17 cellular contexts compared by ENCODE assay signal in genomic region chr11:2686360-2687222, GRCh38. TPM values are rescaled to one million over a fixed set of nuclear protein-coding genes. Genes with fewer than 3 reads are reported as not detected.
DNase-seq lines count a peak whose midpoint lies in the region; ATAC-seq, FAIRE-seq and TF ChIP-seq lines count a peak whose summit lies in the region.
"Had no signal": no experiment of that assay in that cellular context is flagged by ENCODE, and none has a peak within 500 bp of the region (broad histone marks: within the 10 kb centered on the region; RNA-seq: fewer than 3 reads in every experiment).

No MANE protein-coding gene starts in this region.

- H3K9me3 Mint-ChIP-seq in CD14-positive monocyte (peaks cover 0 to 2% (median 0%) of the 10 kb centered on the region in 7 donors), H9 (no peaks in the 10 kb centered on the region)

- no peak overlapping the region for H3K4me3 Mint-ChIP-seq in CD14-positive monocyte
- no peak overlapping the region; a peak in 1 of 5 replicates for H3K4me3 Mint-ChIP-seq in H9

- H3K27me3 ChIP-seq in H9 (ENCODE audit: insufficient read depth, low read length) (no peaks in the 10 kb centered on the region), H1 (replicated peaks in 1 of 4; ENCODE audit: control insufficient read depth in 3 of 4, extremely low read depth in 1 of 4, insufficient read depth in 3 of 4, low read length in 3 of 4) (peaks cover 0 to 4% (median 0%) of the 10 kb centered on the region in 4 experiments; a peak in 2 of 7 replicates), ovary (no peaks in the 10 kb centered on the region)
- H3K27me3 ChIP-seq: MG63 had no signal

- H2BK20ac ChIP-seq in H9 (ENCODE audit: low read depth, low read length, poor library complexity, severe bottlenecking) (no peak overlapping the region), H1 (ENCODE audit: low read length) (no peak overlapping the region)

- TF ChIP-seq CTCF in CD14-positive monocyte (IDR thresholded peaks at IDR 0.05) (no peak), H9 (conservative IDR thresholded peaks at IDR 0.05) (no peak), H1 (IDR thresholded peaks at IDR 0.05; ENCODE audit: control extremely low read depth in 1 of 3, insufficient read depth in 1 of 3, low read depth in 1 of 3, low read length in 3 of 3) (no peak), ovary (IDR thresholded peaks at IDR 0.05) (no peak), OCI-LY7 (conservative IDR thresholded peaks at IDR 0.05; ENCODE audit: low read length) (no peak)

- no peaks in the 10 kb centered on the region; the same call in 1 of the 2 replicates for H3K79me2 ChIP-seq in H9 (ENCODE audit: insufficient read depth, low read length)
- peaks cover 0 to 62% of the 10 kb centered on the region in 2 experiments; a peak in 2 of 4 replicates for H3K79me2 ChIP-seq in H1 (ENCODE audit: control insufficient read depth in 1 of 2, insufficient read depth in 2 of 2, low read length in 2 of 2)
- no peaks in the 10 kb centered on the region for H3K79me2 ChIP-seq in OCI-LY7 (ENCODE audit: insufficient read depth, low read depth, low read length)

- H2BK12ac ChIP-seq in H9 (ENCODE audit: insufficient read length, low read depth, low read length) (no peak overlapping the region), H1 (ENCODE audit: low read depth, low read length) (no peak overlapping the region; the same call in 1 of the 2 replicates)

- no TSS peak for BruUV-seq in OCI-LY7 (replicated peaks; lab: Mats Ljungman, UMichigan)

- no peak overlapping the region for H2BK15ac ChIP-seq in H9 (ENCODE audit: low read depth, low read length)
- peak overlapping the region; percentile 67; the same call in 1 of the 2 replicates for H2BK15ac ChIP-seq in H1 (ENCODE audit: low read length)

- peak; percentile 35 for DNase-seq in CD14-positive monocyte (ENCODE audit: low spot score)
- no peak for DNase-seq in H9
- DNase-seq in H1 (ENCODE audit: low read depth in 1 of 2, low spot score in 2 of 2), result no peak
- peak in 4 of 5 donors; percentile 5 to 17 (median 12) for DNase-seq in ovary
- no peak for DNase-seq in OCI-LY7 (ENCODE audit: low spot score)
- DNase-seq: ACHN, AML-193, COR-L47, H7, Karpas-422, MG63, NCI-H1092 treated with DMSO at 0.1 percent for 48 hours, NCI-H510A treated with DMSO at 0.1 percent for 48 hours, NCI-H82, SHP77 had no signal

- H2AFZ ChIP-seq in H9 (ENCODE audit: low read length), result no peak overlapping the region
- H2AFZ ChIP-seq in H1 (ENCODE audit: low read length), result no peak overlapping the region
- H2AFZ ChIP-seq in OCI-LY7 (ENCODE audit: low read length), result no peak overlapping the region

- no peak overlapping the region for H3K4me2 ChIP-seq in H9 (ENCODE audit: insufficient read depth, insufficient read length, low read length)
- H3K4me2 ChIP-seq in H1 (ENCODE audit: insufficient read depth in 1 of 2, low read depth in 2 of 2, low read length in 2 of 2), result no peak overlapping the region
- H3K4me2 ChIP-seq in OCI-LY7 (ENCODE audit: low read length), result no peak overlapping the region

- H3K4me1 Mint-ChIP-seq in CD14-positive monocyte (peaks cover 3% of the 10 kb centered on the region), H9 (peaks cover 65 to 78% of the 10 kb centered on the region in 2 experiments)

- H4K91ac ChIP-seq in H9 (ENCODE audit: insufficient read length, low read depth, low read length) (no peak overlapping the region), H1 (replicated peaks; ENCODE audit: insufficient read length, low read length) (no peak overlapping the region)

- H3K9me3 ChIP-seq in H9 (ENCODE audit: control insufficient read depth, low read depth, low read length) (no peaks in the 10 kb centered on the region), H1 (ENCODE audit: insufficient read depth in 2 of 2, low read depth in 1 of 2, low read length in 1 of 2) (no peaks in the 10 kb centered on the region), ovary (no peaks in the 10 kb centered on the region), OCI-LY7 (ENCODE audit: low read length) (no peaks in the 10 kb centered on the region)
- H3K9me3 ChIP-seq: MG63 had no signal

- ATAC-seq in HG02623 (IDR thresholded peaks at IDR 0.05; ENCODE audit: unreplicated experiment) (no peak), GM21723 (IDR thresholded peaks at IDR 0.05; ENCODE audit: unreplicated experiment) (no peak)

- no peak overlapping the region for H3K18ac ChIP-seq in H9 (ENCODE audit: insufficient read length, low read depth, low read length)
- no peak overlapping the region for H3K18ac ChIP-seq in H1 (ENCODE audit: extremely low read depth, low read length)

- H3K56ac ChIP-seq in H9 (ENCODE audit: insufficient read length, low read depth, low read length) (no peak overlapping the region), H1 (replicated peaks; ENCODE audit: insufficient read length, low read depth, low read length) (no peak overlapping the region)

- H3K79me1 ChIP-seq in H9 (ENCODE audit: insufficient read depth, low read depth, low read length, poor library complexity, severe bottlenecking) (no peaks in the 10 kb centered on the region), H1 (ENCODE audit: low read depth, low read length) (peaks cover 10% of the 10 kb centered on the region)

- H4K5ac ChIP-seq in H9 (ENCODE audit: insufficient read length, low read depth, low read length) (no peak overlapping the region), H1 (ENCODE audit: insufficient read length, low read depth, low read length) (no peak overlapping the region)

- no peak overlapping the region for H3K27ac ChIP-seq in H9 (ENCODE audit: insufficient read length, low read depth, low read length)
- H3K27ac ChIP-seq in H1 (ENCODE audit: low read depth, low read length), result no peak overlapping the region
- H3K27ac ChIP-seq in ovary, result no peak overlapping the region
- no peak overlapping the region for H3K27ac ChIP-seq in OCI-LY7 (ENCODE audit: low read depth, low read length, poor library complexity, severe bottlenecking)

- H3K9ac ChIP-seq in H9 (ENCODE audit: extremely low read depth, insufficient read length, low read length) (no peak overlapping the region), H1 (replicated peaks in 1 of 4; ENCODE audit: extremely low read depth in 1 of 4, low read depth in 3 of 4, low read length in 3 of 4) (no peak overlapping the region)

- no peak for TF ChIP-seq RAD21 in H1 (IDR thresholded peaks at IDR 0.05 in 1 of 2, conservative IDR thresholded peaks at IDR 0.05 in 1 of 2; ENCODE audit: low read depth in 2 of 2, low read length in 2 of 2)

- H2BK5ac ChIP-seq in H9 (ENCODE audit: insufficient read length, low read length) (no peak overlapping the region), H1 (ENCODE audit: low read depth, low read length) (no peak overlapping the region)

- H3K36me3 ChIP-seq in H1 (ENCODE audit: control insufficient read depth in 2 of 4, insufficient read depth in 4 of 4, low read length in 3 of 4) (no peaks in the 10 kb centered on the region), ovary (no peaks in the 10 kb centered on the region), OCI-LY7 (ENCODE audit: insufficient read depth, low read length) (no peaks in the 10 kb centered on the region)
- H3K36me3 ChIP-seq: MG63 had no signal

- TF ChIP-seq EP300 in H1 (IDR thresholded peaks at IDR 0.05; ENCODE audit: borderline replicate concordance in 1 of 2, low read depth in 2 of 2, low read length in 2 of 2), result no peak
- no peak for TF ChIP-seq EP300 in ovary (IDR thresholded peaks at IDR 0.05)

- no peak for TF ChIP-seq POLR2A in H1 (IDR thresholded peaks at IDR 0.05; ENCODE audit: control extremely low read depth in 1 of 2, low read depth in 2 of 2, low read length in 2 of 2)
- no peak for TF ChIP-seq POLR2A in ovary (IDR thresholded peaks at IDR 0.05)

- H3K14ac ChIP-seq in H9 (ENCODE audit: insufficient read depth, low read length) (peak overlapping the region; percentile 34; the same call in 1 of the 2 replicates), H1 (ENCODE audit: insufficient read length) (no peak overlapping the region)

- no peaks in the 10 kb centered on the region for H3K9me2 ChIP-seq in OCI-LY7 (ENCODE audit: insufficient read depth, low read length)

- H3K27ac Mint-ChIP-seq in CD14-positive monocyte (no peak overlapping the region), H9 (no peak overlapping the region)

- CTCF ChIA-PET in H1 (lab: Charles Lee; ENCODE audit: partially characterized antibody) (interaction anchor here (0.8 to 1.5 kb wide), 4 partner anchors 17 to 201 kb away, joined by 3 to 5 read pairs (median 4); no protein-coding TSS in a partner anchor), OCI-LY7 (lab: Charles Lee; ENCODE audit: unreplicated experiment) (no interaction called here)

- H2BK120ac ChIP-seq in H9 (ENCODE audit: low read depth, low read length, poor library complexity, severe bottlenecking), result no peak overlapping the region
- H2BK120ac ChIP-seq in H1 (replicated peaks; ENCODE audit: low read depth, low read length), result no peak overlapping the region

- no peaks in the 10 kb centered on the region for H3K23me2 ChIP-seq in H9 (ENCODE audit: insufficient read length, low read depth, low read length, poor library complexity, severe bottlenecking)
- H3K23me2 ChIP-seq in H1 (ENCODE audit: low read depth, low read length), result no peaks in the 10 kb centered on the region

- WGBS in H9 (ENCODE audit: extremely low coverage, insufficient read length, low lambda C conversion rate), result no CpG with 5 or more reads among the region's 7 CpGs
- WGBS in H1 (ENCODE audit: extremely low coverage in 1 of 2, insufficient coverage in 1 of 2, insufficient read length in 1 of 2, insufficient replicate concordance in 2 of 2, low coverage in 1 of 2, low lambda C conversion rate in 2 of 2, missing lambda C conversion rate in 1 of 2), 2 experiments, result 93% methylated on average over 7 of the region's 7 CpGs; no CpG with 5 or more reads in 1 of the 2 experiments
- WGBS in ovary, 3 donors, result 93 to 98% (median 97%) methylated on average over 5 to 7 of the region's 7 CpGs

- H3K27me3 Mint-ChIP-seq in CD14-positive monocyte (ENCODE audit: low read depth in 3 of 3) (no peaks in the 10 kb centered on the region), H9 (ENCODE audit: low read depth) (peaks cover 15% of the 10 kb centered on the region)

- no peaks in the 10 kb centered on the region for H4K20me1 ChIP-seq in H9 (ENCODE audit: control insufficient read depth, insufficient read depth, insufficient read length)
- peaks cover 6 to 25% of the 10 kb centered on the region in 2 experiments for H4K20me1 ChIP-seq in H1 (replicated peaks in 1 of 2; ENCODE audit: control insufficient read depth in 1 of 2, insufficient read depth in 2 of 2, low read length in 2 of 2)
- no peaks in the 10 kb centered on the region; the same call in 1 of the 2 replicates for H4K20me1 ChIP-seq in OCI-LY7 (ENCODE audit: insufficient read depth, low read length)

- intact Hi-C loops in CD14-positive monocyte (cut with micrococcal nuclease) (no loop called here), ovary (cut with DNase I) (loop anchor here in 1 of 4 donors (10.0 kb wide), 1 partner anchor 198 kb away; the partner anchor contains the start of gene CDKN1C), OCI-LY7 (cut with micrococcal nuclease; ENCODE audit: unreplicated experiment) (no loop called here)

- POLR2A ChIA-PET in H1 (lab: Charles Lee; ENCODE audit: partially characterized antibody), result interaction anchor here (0.5 to 2.1 kb wide), 4 partner anchors 13 to 199 kb away, joined by 3 to 8 read pairs (median 4); partner anchors contain the start of genes CDKN1C and KCNQ1OT1
- POLR2A ChIA-PET in OCI-LY7 (lab: Charles Lee), result no interaction called here

- H3K4ac ChIP-seq in H9 (ENCODE audit: low read depth, low read length) (no peak overlapping the region), H1 (replicated peaks; ENCODE audit: insufficient read length, low read depth, low read length) (no peak overlapping the region)

- FAIRE-seq in H1 (lab: Jason Lieb, UNC), result no peak

- H3K4me3 ChIP-seq in H1 (ENCODE audit: extremely low read depth in 1 of 4, insufficient read depth in 2 of 4, low read depth in 3 of 4, low read length in 4 of 4), result no peak overlapping the region
- H3K4me3 ChIP-seq in ovary, result no peak overlapping the region
- no peak overlapping the region for H3K4me3 ChIP-seq in OCI-LY7 (ENCODE audit: low read depth, low read length, poor library complexity, severe bottlenecking)
- H3K4me3 ChIP-seq: MG63 had no signal

- peaks cover 24% of the 10 kb centered on the region; the same call in 1 of the 2 replicates for H3K4me1 ChIP-seq in H9 (ENCODE audit: insufficient read depth, low read length)
- H3K4me1 ChIP-seq in H1 (replicated peaks in 1 of 4; ENCODE audit: control insufficient read depth in 3 of 4, insufficient read depth in 4 of 4, low read length in 3 of 4), result peaks cover 22 to 55% (median 41%) of the 10 kb centered on the region in 4 experiments
- H3K4me1 ChIP-seq in ovary (ENCODE audit: insufficient read depth), result peaks cover 36% of the 10 kb centered on the region
- peaks cover 9% of the 10 kb centered on the region for H3K4me1 ChIP-seq in OCI-LY7 (ENCODE audit: insufficient read depth, low read length, poor library complexity, severe bottlenecking)

- H3T11ph ChIP-seq in H9 (ENCODE audit: low read length), result no peak overlapping the region

- H4K8ac ChIP-seq in H9 (replicated peaks; ENCODE audit: insufficient read length, low read depth, low read length) (no peak overlapping the region), H1 (ENCODE audit: extremely low read depth, insufficient read depth, low read length) (no peak overlapping the region)

- H3K23ac ChIP-seq in H9 (ENCODE audit: insufficient read length, low read depth, low read length) (no peak overlapping the region), H1 (ENCODE audit: insufficient read length) (no peak overlapping the region)

- H3K36me3 Mint-ChIP-seq in CD14-positive monocyte (peaks cover 25 to 46% of the 10 kb centered on the region in 2 donors), H9 (ENCODE audit: insufficient read depth in 1 of 3, low read depth in 3 of 3) (peaks cover 5 to 9% (median 5%) of the 10 kb centered on the region in 3 experiments)

- no peak overlapping the region for H2AK5ac ChIP-seq in H9 (ENCODE audit: insufficient read length, low read length)
- H2AK5ac ChIP-seq in H1 (ENCODE audit: low read depth, low read length), result 0 out of 2 replicates have a peak overlapping the region, but pooled peaks have one; percentile 19

RNA-seq across cellular contexts. Expression of gene KCNQ1OT1, which starts 13.2 kb away (rescaled TPM):
- polyA plus RNA-seq in CD14-positive monocyte, result under 1 TPM; 0.01 to 0.03 TPM
- 0.88 and 1.2 TPM in 2 replicates for total RNA-seq in H9 (2021)
- 1.2 TPM in 2 replicates for total RNA-seq in H1 (2021; fragmentation: NEBNext Ultra II Directional; extraction: Animal tissue kit (Norgen Biotek cat#: 25700))
- polyA plus RNA-seq in H1 (2011; rRNA removed), result 0.19 and 0.21 TPM in 2 replicates
- 0.08 TPM for polyA plus RNA-seq in H1 (2011; cell fraction: cytosol; rRNA removed)
- polyA plus RNA-seq in H1 (2011; cell fraction: nucleus; rRNA removed), result 2.4 TPM
- polyA plus RNA-seq in H1 (2012, experiment 1 of 2), result 0.19 to 0.30 TPM (median 0.24 TPM) in 4 replicates
- 0.01 TPM for polyA plus RNA-seq in H1 (2012, experiment 2 of 2)
- polyA plus RNA-seq in H1 (2013, experiment 1 of 2), result 0.20 TPM
- polyA plus RNA-seq in H1 (2013, experiment 2 of 2), result 0.13 TPM
- 6.2 and 7.3 TPM in 2 replicates for polyA minus RNA-seq in H1 (2011; rRNA and poly(A)+ RNA removed)
- 1.0 TPM for polyA minus RNA-seq in H1 (2011; cell fraction: cytosol; rRNA and poly(A)+ RNA removed)
- polyA minus RNA-seq in H1 (2011; cell fraction: nucleus; rRNA and poly(A)+ RNA removed), result 21.4 TPM
- total RNA-seq in ovary, result 10 to 100 TPM in 1 of 7 donors, 1 to 10 TPM in 6; 3.9 to 11.5 (median 6.8) TPM
- under 1 TPM; 0.43 to 0.52 TPM for polyA plus RNA-seq in ovary
- 2.5 and 2.9 TPM in 2 replicates for total RNA-seq in OCI-LY7 (2014; rRNA removed; shearing (Covaris generic))
- total RNA-seq in OCI-LY7 (2022), result 3.4 TPM in 2 replicates

Comparison
In these comparisons a context has a peak if more than half of its experiments do, and no peak if none do; other contexts are left out.
1. DNase-seq: peak in CD14-positive monocyte (single experiment) and ovary (4 of 5); none in H9 (single experiment), H1 (0 of 2) and OCI-LY7 (single experiment).